Comparison of ENCODE assay signal across 8 cellular contexts in the genomic region with DNA sequence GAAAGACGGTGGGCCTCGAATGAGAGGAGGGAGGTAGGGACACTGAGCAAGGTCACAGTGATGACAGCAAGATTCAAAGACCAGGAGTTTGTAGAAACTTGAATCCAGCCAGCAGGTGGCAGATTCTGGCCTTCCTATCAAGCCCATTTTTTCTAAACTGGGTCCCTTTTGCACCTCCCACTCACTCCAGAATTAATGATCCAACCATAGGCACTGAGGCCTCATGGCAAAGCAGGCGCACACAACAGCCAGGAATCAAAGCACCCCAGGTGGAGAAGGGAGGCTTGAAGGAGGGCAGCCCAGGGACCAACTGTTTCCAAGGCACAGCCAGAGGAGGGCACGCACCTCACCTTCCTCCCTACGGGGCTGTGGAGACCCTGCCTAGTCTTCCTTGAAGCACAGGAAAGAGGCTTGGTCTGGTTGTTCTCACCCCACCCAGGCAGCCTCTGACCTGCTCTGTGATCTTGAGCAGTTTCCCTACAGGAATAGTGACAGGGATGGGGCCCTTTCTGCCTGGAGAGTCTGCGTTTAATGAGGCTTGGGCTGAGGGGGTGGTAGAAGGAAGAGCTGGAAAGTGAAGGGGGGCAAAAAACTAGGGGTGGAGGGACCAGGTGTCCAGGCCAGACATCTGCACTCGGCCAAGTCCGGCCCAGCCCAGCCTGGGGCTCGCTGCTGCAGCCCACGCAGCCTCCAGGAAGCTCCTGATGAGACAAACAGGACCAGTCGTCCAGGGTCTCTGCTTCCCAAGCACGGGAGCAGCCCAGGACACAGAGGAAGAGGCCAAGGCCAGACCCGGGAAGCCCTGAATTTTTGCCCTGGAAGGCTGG.
DNase-seq lines count a peak whose midpoint lies in the region; ATAC-seq, FAIRE-seq and TF ChIP-seq lines count a peak whose summit lies in the region.

No MANE protein-coding gene starts in this region.

- H3K4me1 ChIP-seq in GM12878 (ENCODE audit: control insufficient read depth, insufficient read depth, low read length) (no peaks in the 10 kb centered on the region), iPS DF 6.9 (ENCODE audit: control insufficient read depth, insufficient read depth, low read length) (no peaks in the 10 kb centered on the region), small intestine (ENCODE audit: control insufficient read depth in 2 of 2, insufficient read depth in 1 of 2, low read depth in 1 of 2, low read length in 1 of 2) (peaks cover 3 to 5% of the 10 kb centered on the region in 2 donors)

- no peak overlapping the region for H2AFZ ChIP-seq in GM12878 (ENCODE audit: control insufficient read depth, low read depth, low read length)

- H3K36me3 ChIP-seq in GM12878 (ENCODE audit: control insufficient read depth in 2 of 2, insufficient read depth in 2 of 2, low read length in 1 of 2), result no peaks in the 10 kb centered on the region
- H3K36me3 ChIP-seq in iPS DF 6.9 (ENCODE audit: control insufficient read depth, insufficient read depth, low read length), result no peaks in the 10 kb centered on the region
- H3K36me3 ChIP-seq in small intestine (ENCODE audit: control insufficient read depth in 2 of 2, insufficient read depth in 2 of 2, low read length in 2 of 2), result no peaks in the 10 kb centered on the region

- TF ChIP-seq CTCF in GM12878 (IDR thresholded peaks at IDR 0.05 in 2 of 3, conservative IDR thresholded peaks at IDR 0.05 in 1 of 3; ENCODE audit: control insufficient read depth in 2 of 3, extremely low read depth in 1 of 3, insufficient read depth in 1 of 3, low read depth in 3 of 3, low read length in 3 of 3), result peak; percentile 49 to 60 (median 49)

- no peak for TF ChIP-seq EP300 in GM12878 (IDR thresholded peaks at IDR 0.05; ENCODE audit: borderline replicate concordance in 1 of 2, control insufficient read depth in 1 of 2, low read depth in 2 of 2, low read length in 2 of 2)

- POLR2A ChIA-PET in GM12878 (lab: Charles Lee), result no interaction called here

- BruUV-seq in GM12878 (replicated peaks; lab: Mats Ljungman, UMichigan), result no TSS peak

- intact Hi-C loops in GM12878 (cut with micrococcal nuclease; ENCODE audit: unreplicated experiment), result loop anchor here (1.0 kb wide), 1 partner anchor 145 kb away; no protein-coding TSS in a partner anchor

- SMC1A ChIA-PET in GM12878 (lab: Charles Lee; ENCODE audit: uncharacterized antibody, unreplicated experiment), result interaction anchor here (1.8 kb wide), 1 partner anchor 144 kb away, joined by 9 read pairs; no protein-coding TSS in a partner anchor

- H3K27ac ChIP-seq in GM12878 (ENCODE audit: control insufficient read depth, insufficient read depth) (no peak overlapping the region), iPS DF 6.9 (ENCODE audit: low read length) (no peak overlapping the region), small intestine (ENCODE audit: low read depth in 1 of 2, low read length in 1 of 2) (no peak overlapping the region)

- FAIRE-seq in GM12878 (lab: Jason Lieb, UNC), result peak; percentile 18
- FAIRE-seq in small intestine (lab: Jason Lieb, UNC), result no peak

- RAD21 ChIA-PET in GM12878 (lab: Charles Lee; ENCODE audit: unreplicated experiment), result interaction anchor here (2.1 kb wide), 1 partner anchor 145 kb away, joined by 15 read pairs; no protein-coding TSS in a partner anchor

- no peak overlapping the region for H3K9ac ChIP-seq in GM12878 (ENCODE audit: control insufficient read depth, insufficient read depth, low read length)

- TF ChIP-seq POLR2A in GM12878 (IDR thresholded peaks at IDR 0.05; ENCODE audit: low read depth, low read length), result no peak

- no peak overlapping the region for H3K4me3 ChIP-seq in GM12878
- no peak overlapping the region; the same call in 1 of the 2 replicates for H3K4me3 ChIP-seq in iPS DF 6.9 (ENCODE audit: low read length)
- no peak overlapping the region for H3K4me3 ChIP-seq in small intestine (ENCODE audit: low read depth in 1 of 2, low read length in 2 of 2)

- H3K27me3 ChIP-seq in GM12878 (replicated peaks in 1 of 2; ENCODE audit: control insufficient read depth in 2 of 2, insufficient read depth in 2 of 2, low read length in 1 of 2), result peaks cover 0 to 3% of the 10 kb centered on the region in 2 experiments; a peak in 3 of 4 replicates
- no peaks in the 10 kb centered on the region for H3K27me3 ChIP-seq in iPS DF 6.9 (ENCODE audit: control insufficient read depth, insufficient read depth, low read length)
- no peaks in the 10 kb centered on the region for H3K27me3 ChIP-seq in small intestine (ENCODE audit: control insufficient read depth in 2 of 2, insufficient read depth in 2 of 2, low read length in 2 of 2)

- 33% methylated on average over 12 of the region's 13 CpGs for WGBS in GM12878 (ENCODE audit: insufficient coverage, insufficient replicate concordance, low lambda C conversion rate, missing lambda C conversion rate)
- WGBS in iPS DF 6.9 (ENCODE audit: insufficient coverage, insufficient read length), result no CpG with 5 or more reads among the region's 13 CpGs
- WGBS in small intestine, 3 donors, result 38 to 48% (median 40%) methylated on average over 12 to 13 of the region's 13 CpGs

- H3K4me2 ChIP-seq in GM12878 (ENCODE audit: control insufficient read depth, insufficient read depth), result no peak overlapping the region

- peak; percentile 64 for ATAC-seq in GM12878
- no peak for ATAC-seq in HG02642 (IDR thresholded peaks at IDR 0.05; ENCODE audit: poor library complexity, unreplicated experiment)

- CTCF ChIA-PET in GM12878 (lab: Yijun Ruan, JAX), result interaction anchor here (1.1 to 3.3 kb wide), 4 partner anchors 9 to 144 kb away, joined by 3 to 17 read pairs (median 4); no protein-coding TSS in a partner anchor

- in situ Hi-C loops in GM12878 (cut with MboI), result loop anchor here (5.0 kb wide), 1 partner anchor 147 kb away; no protein-coding TSS in a partner anchor

- no peaks in the 10 kb centered on the region for H3K79me2 ChIP-seq in GM12878 (ENCODE audit: control insufficient read depth, insufficient read depth, low read length)

- peak; percentile 6 for DNase-seq in stimulated activated CD4-positive, alpha-beta T cell treated with anti-CD3 and anti-CD28 coated beads, Interleukin-12 subunit alpha, Interleukin-12 subunit beta, amount 100 ng/mL, for 4 hours
- DNase-seq in stimulated activated CD4-positive, alpha-beta T cell treated with anti-CD3 and anti-CD28 coated beads, Interleukin-1b, Interleukin-23, amount 100 ng/mL, for 48 hours, result no peak
- peak; percentile 1 for DNase-seq in NCI-H187 treated with DMSO at 0.1 percent for 48 hours (lab: John Stamatoyannopoulos, UW)
- DNase-seq in GM12878 (ENCODE audit: low read depth, low spot score), result no peak
- DNase-seq in iPS DF 6.9 (ENCODE audit: low read depth, low spot score), result peak; percentile 31
- peak; percentile 43 for DNase-seq in small intestine
- DNase-seq in NCI-H226, result no peak

- TF ChIP-seq RAD21 in GM12878 (IDR thresholded peaks at IDR 0.05; ENCODE audit: insufficient read depth, low read depth, low read length), result peak; percentile 65

- H4K20me1 ChIP-seq in GM12878 (ENCODE audit: control insufficient read depth, insufficient read depth), result no peaks in the 10 kb centered on the region

- H3K9me3 ChIP-seq in GM12878 (replicated peaks; ENCODE audit: control insufficient read depth, insufficient read depth, low read length) (no peaks in the 10 kb centered on the region), iPS DF 6.9 (ENCODE audit: control insufficient read depth, insufficient read depth, low read length) (no peaks in the 10 kb centered on the region), small intestine (ENCODE audit: control insufficient read depth, low read depth) (no peaks in the 10 kb centered on the region)

TF ChIP-seq in GM12878, 131 proteins besides CTCF, POLR2A, EP300 and RAD21:
- 0 out of 2 replicates have a peak, but pooled peaks have one; percentile 14 for TF ChIP-seq YY1 (IDR thresholded peaks at IDR 0.05; ENCODE audit: low read depth, low read length)
- TF ChIP-seq, protein P1, sequence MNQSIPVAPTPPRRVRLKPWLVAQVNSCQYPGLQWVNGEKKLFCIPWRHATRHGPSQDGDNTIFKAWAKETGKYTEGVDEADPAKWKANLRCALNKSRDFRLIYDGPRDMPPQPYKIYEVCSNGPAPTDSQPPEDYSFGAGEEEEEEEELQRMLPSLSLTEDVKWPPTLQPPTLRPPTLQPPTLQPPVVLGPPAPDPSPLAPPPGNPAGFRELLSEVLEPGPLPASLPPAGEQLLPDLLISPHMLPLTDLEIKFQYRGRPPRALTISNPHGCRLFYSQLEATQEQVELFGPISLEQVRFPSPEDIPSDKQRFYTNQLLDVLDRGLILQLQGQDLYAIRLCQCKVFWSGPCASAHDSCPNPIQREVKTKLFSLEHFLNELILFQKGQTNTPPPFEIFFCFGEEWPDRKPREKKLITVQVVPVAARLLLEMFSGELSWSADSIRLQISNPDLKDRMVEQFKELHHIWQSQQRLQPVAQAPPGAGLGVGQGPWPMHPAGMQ (IDR thresholded peaks at IDR 0.05; ENCODE audit: borderline replicate concordance), result no peak
- TF ChIP-seq IKZF2 (IDR thresholded peaks at IDR 0.05), result no peak
- peak; percentile 43; the same call in 1 of the 2 replicates for TF ChIP-seq ZNF384 (IDR thresholded peaks at IDR 0.05; ENCODE audit: borderline replicate concordance, low read depth, low read length)
- TF ChIP-seq SMC3 (IDR thresholded peaks at IDR 0.05; ENCODE audit: borderline replicate concordance, low read length), result peak; percentile 82

Comparison
In these comparisons a context has a peak if more than half of its experiments do, and no peak if none do; other contexts are left out.
1. DNase-seq: peak in stimulated activated CD4-positive, alpha-beta T cell treated with anti-CD3 and anti-CD28 coated beads, Interleukin-12 subunit alpha, Interleukin-12 subunit beta, amount 100 ng/mL, for 4 hours (single experiment), NCI-H187 treated with DMSO at 0.1 percent for 48 hours (single experiment), iPS DF 6.9 (single experiment) and small intestine (single experiment); none in stimulated activated CD4-positive, alpha-beta T cell treated with anti-CD3 and anti-CD28 coated beads, Interleukin-1b, Interleukin-23, amount 100 ng/mL, for 48 hours (single experiment), GM12878 (single experiment) and NCI-H226 (single experiment).